8 cellular contexts compared by ENCODE assay signal in genomic region chr3:14425574-14426304, GRCh38. TPM values are rescaled to one million over a fixed set of nuclear protein-coding genes. Genes with fewer than 3 reads are reported as not detected.
DNase-seq lines count a peak whose midpoint lies in the region; ATAC-seq, FAIRE-seq and TF ChIP-seq lines count a peak whose summit lies in the region.

No MANE protein-coding gene starts in this region.

- CTCF ChIA-PET in PC-9 (lab: Charles Lee) (no interaction called here), K562 (lab: Yijun Ruan, JAX; ENCODE audit: low intra/inter-chr PET ratio) (no interaction called here)

- peak; percentile 36 for ATAC-seq in HG02623 (IDR thresholded peaks at IDR 0.05; ENCODE audit: unreplicated experiment)
- ATAC-seq in K562: peak; percentile 24; the same call in 1 of the 3 replicates

- in situ Hi-C loops in K562 (cut with MboI) (no loop called here), transverse colon (cut with MboI; ENCODE audit: low pct_ligation_motif_present in 1 of 4, low pct_unique_long_range_greater_than_20kb in 1 of 4, low sequenced_read_pairs in 3 of 4) (no loop called here)

- 64% methylated on average over 16 of the region's 16 CpGs for WGBS in K562 (ENCODE audit: insufficient coverage, low coverage, missing lambda C conversion rate)
- 55 to 58% methylated on average over 2 to 16 of the region's 16 CpGs for WGBS in transverse colon (ENCODE audit: low coverage in 1 of 2), 2 donors
- WGBS in esophagus squamous epithelium, 2 donors: 63 to 66% methylated on average over 10 to 14 of the region's 16 CpGs

- peaks cover 84% of the 10 kb centered on the region for H3F3A ChIP-seq in PC-9 (ENCODE audit: insufficient read depth, low read depth)

- H3K9me1 ChIP-seq in K562 (ENCODE audit: control insufficient read depth, insufficient read depth, low read length): no peaks in the 10 kb centered on the region

- H3K9ac ChIP-seq in K562 (ENCODE audit: insufficient read depth in 1 of 2, low read depth in 2 of 2, low read length in 2 of 2): 0 out of 4 replicates have a peak overlapping the region, but pooled peaks of 1 of the 2 experiments have one; percentile 41

- no peak for TF ChIP-seq EP300 in K562 (IDR thresholded peaks at IDR 0.05; ENCODE audit: low read length)
- TF ChIP-seq EP300 in transverse colon (IDR thresholded peaks at IDR 0.05; ENCODE audit: low read depth): no peak

- H3K4me1 ChIP-seq in PC-9 (replicated peaks; ENCODE audit: insufficient read depth): peaks cover 97% of the 10 kb centered on the region
- H3K4me1 ChIP-seq in K562 (replicated peaks in 1 of 2; ENCODE audit: control insufficient read depth in 2 of 2, insufficient read depth in 2 of 2, low read length in 2 of 2): peaks cover 29 to 48% of the 10 kb centered on the region in 2 experiments
- H3K4me1 ChIP-seq in transverse colon: peaks cover 0 to 36% (median 0%) of the 10 kb centered on the region in 4 donors
- H3K4me1 ChIP-seq in esophagus squamous epithelium: peaks cover 7 to 98% (median 32%) of the 10 kb centered on the region in 3 donors

- TF ChIP-seq POLR2A in K562 (conservative IDR thresholded peaks at IDR 0.05) (no peak), transverse colon (IDR thresholded peaks at IDR 0.05) (no peak), esophagus squamous epithelium (IDR thresholded peaks at IDR 0.05) (no peak)

- no peaks in the 10 kb centered on the region for H3K9me3 ChIP-seq in PC-9 (ENCODE audit: insufficient read depth, low read depth)
- no peaks in the 10 kb centered on the region for H3K9me3 ChIP-seq in K562 (replicated peaks; ENCODE audit: control insufficient read depth, insufficient read depth, low read depth, low read length)
- no peaks in the 10 kb centered on the region for H3K9me3 ChIP-seq in transverse colon
- H3K9me3 ChIP-seq in esophagus squamous epithelium: no peaks in the 10 kb centered on the region

- H3K4me3 ChIP-seq in PC-9 (peak overlapping the region; percentile 17; the same call in 1 of the 2 replicates), K562 (no peak overlapping the region), transverse colon (no peak overlapping the region), esophagus squamous epithelium (no peak overlapping the region)

- peak overlapping the region; percentile 91 for H3K27ac ChIP-seq in PC-9
- H3K27ac ChIP-seq in K562 (ENCODE audit: extremely low read depth, low read depth, low read length): peak overlapping the region; percentile 8; the same call in 2 of the 3 replicates
- H3K27ac ChIP-seq in transverse colon: peak overlapping the region in 3 of 4 donors; percentile 3 to 23 (median 7)
- peak overlapping the region in 1 of 4 donors; percentile 21 for H3K27ac ChIP-seq in esophagus squamous epithelium

- H3K36me3 ChIP-seq in PC-9 (ENCODE audit: low read depth) (peaks cover 7% of the 10 kb centered on the region), K562 (ENCODE audit: control insufficient read depth, insufficient read depth, low read length) (peaks cover 93% of the 10 kb centered on the region), transverse colon (no peaks in the 10 kb centered on the region), esophagus squamous epithelium (peaks cover 0 to 11% (median 0%) of the 10 kb centered on the region in 3 donors)

- no peaks in the 10 kb centered on the region for H3K9me2 ChIP-seq in PC-9 (ENCODE audit: insufficient read depth)

- H2AFZ ChIP-seq in PC-9 (0 out of 2 replicates have a peak overlapping the region, but pooled peaks have one; percentile 22), K562 (ENCODE audit: low read depth, low read length) (no peak overlapping the region)

- H3K27me3 ChIP-seq in PC-9 (ENCODE audit: insufficient read depth, low read depth) (no peaks in the 10 kb centered on the region), K562 (ENCODE audit: control insufficient read depth in 2 of 2, insufficient read depth in 2 of 2, low read length in 2 of 2) (no peaks in the 10 kb centered on the region), transverse colon (no peaks in the 10 kb centered on the region), esophagus squamous epithelium (no peaks in the 10 kb centered on the region)

- H3K79me2 ChIP-seq in PC-9 (ENCODE audit: low read depth): peaks cover 87% of the 10 kb centered on the region
- H3K79me2 ChIP-seq in K562 (ENCODE audit: control insufficient read depth, insufficient read depth, low read length): peaks cover 99% of the 10 kb centered on the region

- no peak for TF ChIP-seq CTCF in PC-9 (conservative IDR thresholded peaks at IDR 0.05)
- TF ChIP-seq CTCF in K562 (IDR thresholded peaks at IDR 0.05 in 2 of 3, conservative IDR thresholded peaks at IDR 0.05 in 1 of 3; ENCODE audit: insufficient read depth in 2 of 3, low read depth in 1 of 3, low read length in 3 of 3): 0 out of 6 replicates have a peak, but pooled peaks of 1 of the 3 experiments have one; percentile 12
- peak in 1 of 5 experiments; percentile 11 for TF ChIP-seq CTCF in transverse colon (IDR thresholded peaks at IDR 0.05)
- peak in 1 of 6 experiments; percentile 50 for TF ChIP-seq CTCF in esophagus squamous epithelium (IDR thresholded peaks at IDR 0.05)

- H4K20me1 ChIP-seq in PC-9 (ENCODE audit: insufficient read depth) (no peaks in the 10 kb centered on the region; the same call in 1 of the 2 replicates), K562 (replicated peaks; ENCODE audit: control insufficient read depth, insufficient read depth, low read length) (peaks cover 30% of the 10 kb centered on the region)

- intact Hi-C loops in PC-9 (cut with micrococcal nuclease; ENCODE audit: unreplicated experiment): no loop called here
- intact Hi-C loops in K562 (cut with micrococcal nuclease): no loop called here
- intact Hi-C loops in transverse colon (cut with DNase I; ENCODE audit: low total_unique reads): no loop called here
- intact Hi-C loops in esophagus squamous epithelium (cut with DNase I): no loop called here

- TF ChIP-seq RAD21 in K562 (CRISPR knock-in tag; conservative IDR thresholded peaks at IDR 0.05 in 1 of 2, IDR thresholded peaks at IDR 0.05 in 1 of 2): no peak

- POLR2A ChIA-PET in PC-9 (lab: Charles Lee; ENCODE audit: unreplicated experiment) (interaction anchor here (0.6 kb wide), 2 partner anchors 8 to 20 kb away, joined by 5 to 13 read pairs; no protein-coding TSS in a partner anchor), K562 (lab: Yijun Ruan, JAX) (interaction anchor here (0.6 to 5.9 kb wide), 5 partner anchors 10 to 273 kb away, joined by 3 to 34 read pairs (median 4); no protein-coding TSS in a partner anchor)

- H3K4me2 ChIP-seq in PC-9 (peak overlapping the region; percentile 76), K562 (ENCODE audit: insufficient read depth, low read length) (no peak overlapping the region)

- no peak for FAIRE-seq in K562 (lab: Jason Lieb, UNC)

- DNase-seq in NCI-H748 (lab: John Stamatoyannopoulos, UW; ENCODE audit: unreplicated experiment): peak; percentile 34
- DNase-seq in NCI-H748 treated with DMSO at 0.1 percent for 48 hours (lab: John Stamatoyannopoulos, UW): no peak
- peak in 1 of 2 experiments; percentile 87 for DNase-seq in PC-9
- DNase-seq in K562 (ENCODE audit: extremely low read depth in 1 of 4, low spot score in 3 of 4): no peak
- DNase-seq in transverse colon: peak; percentile 60
- DNase-seq in esophagus squamous epithelium (lab: John Stamatoyannopoulos, UW): no peak
- DNase-seq in ecto neural progenitor cell (ENCODE audit: low spot score): no peak

- BruUV-seq in PC-9 (replicated peaks; lab: Mats Ljungman, UMichigan): no TSS peak
- no TSS peak for BruUV-seq in K562 (replicated peaks; lab: Mats Ljungman, UMichigan)

TF ChIP-seq in K562, 482 proteins besides CTCF, POLR2A, EP300 and RAD21 (continues in another document):
- peak; percentile 49 for TF ChIP-seq GABPA (tag; conservative IDR thresholded peaks at IDR 0.05; ENCODE audit: low read depth)
- TF ChIP-seq ELF1 (tag; IDR thresholded peaks at IDR 0.05): peak; percentile 48; the same call in 1 of the 2 replicates

RNA-seq across cellular contexts. Expression of gene SLC6A6, which starts 23.3 kb away (rescaled TPM):
- total RNA-seq in PC-9 (2021) (84.9 and 122 TPM in 2 replicates), K562 (2014; rRNA removed) (106 and 223 TPM in 2 replicates), K562 (2014; rRNA removed; fragmentation: Illumina TruSeq; extraction: Trizol) (79.6 and 90.2 TPM in 2 replicates), K562 (2015; rRNA removed; fragmentation: Illumina TruSeq; extraction: Trizol) (91.9 and 93.2 TPM in 2 replicates), K562 (2021) (194 and 203 TPM in 2 replicates), transverse colon (10 to 100 TPM in 1 of 4 donors, 1 to 10 TPM in 3; 4.4 to 10.5 (median 7.7) TPM), esophagus squamous epithelium (10 to 100 TPM; 14.4 to 35.7 (median 17.0) TPM)
- total RNA-seq in K562 (2011; cell fraction: chromatin; rRNA removed; ENCODE audit: low replicate concordance): 361 and 756 TPM in 2 replicates
- total RNA-seq in K562 (2011; cell fraction: nucleolus; rRNA removed): 315 and 326 TPM in 2 replicates
- 358 and 388 TPM in 2 replicates for total RNA-seq in K562 (2011; cell fraction: nucleoplasm; rRNA removed)
- polyA plus RNA-seq in K562 (2011; rRNA removed) (71.4 and 100 TPM in 2 replicates), K562 (2014; fragmentation: Illumina TruSeq; extraction: Trizol) (121 and 139 TPM in 2 replicates), K562 (2014; fragmentation: Nextera tagmentation; extraction: Ambion mirVana) (10 to 100 TPM; 12.3 to 14.8 TPM), K562 (2014; rRNA removed) (111 and 129 TPM in 2 replicates)
- polyA plus RNA-seq in K562 (2011; cell fraction: cytosol; rRNA removed): 56.5 and 73.9 TPM in 2 replicates
- 434 and 457 TPM in 2 replicates for polyA plus RNA-seq in K562 (2011; cell fraction: nucleus; rRNA removed)
- 52.3 and 64.9 TPM in 2 replicates for polyA plus RNA-seq in K562 (2012)
- 75.5 and 106 TPM in 2 replicates for polyA minus RNA-seq in K562 (2011; rRNA and poly(A)+ RNA removed)
- 40.8 and 83.0 TPM in 2 replicates for polyA minus RNA-seq in K562 (2011; cell fraction: cytosol; rRNA and poly(A)+ RNA removed)
- 138 and 192 TPM in 2 replicates for polyA minus RNA-seq in K562 (2011; cell fraction: nucleus; rRNA and poly(A)+ RNA removed)

Comparison
In these comparisons a context has a peak if more than half of its experiments do, and no peak if none do; other contexts are left out.
1. DNase-seq: peak in NCI-H748 (single experiment) and transverse colon (single experiment); none in NCI-H748 treated with DMSO at 0.1 percent for 48 hours (single experiment), K562 (0 of 4), esophagus squamous epithelium (single experiment) and ecto neural progenitor cell (single experiment).